8 cellular contexts compared by ENCODE assay signal in genomic region chrX:123964155-123964554, GRCh38.
DNase-seq lines count a peak whose midpoint lies in the region; ATAC-seq, FAIRE-seq and TF ChIP-seq lines count a peak whose summit lies in the region.

No MANE protein-coding gene starts in this region.

- H3K9me2 ChIP-seq in DOHH2 (replicated peaks; ENCODE audit: control insufficient read depth, low read length) = no peaks in the 10 kb centered on the region

- H3K27ac ChIP-seq in DOHH2 (ENCODE audit: low read depth, low read length) = no peak overlapping the region
- H3K27ac ChIP-seq in effector memory CD4-positive, alpha-beta T cell (ENCODE audit: insufficient read depth, low read length, poor library complexity, severe bottlenecking) = peak overlapping the region; percentile 98

- H3K36me3 ChIP-seq in DOHH2 (ENCODE audit: control insufficient read depth, low read length) (peaks cover 22% of the 10 kb centered on the region), neuron (ENCODE audit: insufficient read depth, low read length) (peaks cover 3% of the 10 kb centered on the region)
- no peaks in the 10 kb centered on the region for H3K36me3 ChIP-seq in effector memory CD4-positive, alpha-beta T cell (ENCODE audit: control insufficient read depth, insufficient read depth, low read length)

- H2AFZ ChIP-seq in neuron (ENCODE audit: low read depth, low read length) = no peak overlapping the region

- TF ChIP-seq CTCF in DOHH2 (IDR thresholded peaks at IDR 0.05; ENCODE audit: low read depth, low read length, poor library complexity, severe bottlenecking) = no peak

- H3K4me1 ChIP-seq in DOHH2 (ENCODE audit: control insufficient read depth, low read length) (peaks cover 21% of the 10 kb centered on the region), neuron (ENCODE audit: insufficient read depth, low read length) (peaks cover 9% of the 10 kb centered on the region)
- peaks cover 2% of the 10 kb centered on the region for H3K4me1 ChIP-seq in effector memory CD4-positive, alpha-beta T cell (ENCODE audit: control insufficient read depth, insufficient read depth, low read length, poor library complexity, severe bottlenecking)

- H3K27me3 ChIP-seq in DOHH2 (ENCODE audit: control insufficient read depth, low read length) (no peaks in the 10 kb centered on the region), neuron (ENCODE audit: insufficient read depth, low read length) (no peaks in the 10 kb centered on the region)
- H3K27me3 ChIP-seq in effector memory CD4-positive, alpha-beta T cell (replicated peaks; ENCODE audit: control insufficient read depth, insufficient read depth, low read length, poor library complexity, severe bottlenecking) = no peaks in the 10 kb centered on the region

- CTCF ChIA-PET in HEK293T (lab: Yijun Ruan, JAX) = interaction anchor here (0.7 kb wide), 1 partner anchor 84 kb away, joined by 4 read pairs; no protein-coding TSS in a partner anchor

- H4K20me1 ChIP-seq in DOHH2 (ENCODE audit: control insufficient read depth, insufficient read depth, low read depth, low read length) = peaks cover 19% of the 10 kb centered on the region

- peak overlapping the region; percentile 94 for H3K4me3 ChIP-seq in DOHH2 (ENCODE audit: low read length)
- peak overlapping the region; percentile 92 for H3K4me3 ChIP-seq in effector memory CD4-positive, alpha-beta T cell (ENCODE audit: insufficient read depth, low read depth, low read length, poor library complexity, severe bottlenecking)
- peak overlapping the region; percentile 84 for H3K4me3 ChIP-seq in neuron (ENCODE audit: low read length)

- DNase-seq in NCI-H82 treated with DMSO at 0.1 percent for 48 hours (lab: John Stamatoyannopoulos, UW; ENCODE audit: unreplicated experiment) = peak; percentile 35
- DNase-seq in effector memory CD4-positive, alpha-beta T cell = no peak
- no peak for DNase-seq in GM19239 (ENCODE audit: insufficient read length, low spot score)
- DNase-seq in HEK293T (ENCODE audit: extremely low spot score) = no peak
- no peak for DNase-seq in DMS53 treated with DMSO at 0.1 percent for 48 hours (lab: John Stamatoyannopoulos, UW; ENCODE audit: unreplicated experiment)

- no peak for FAIRE-seq in GM19239 (lab: Jason Lieb, UNC)

- H3K4me2 ChIP-seq in DOHH2 (ENCODE audit: low read length) = peak overlapping the region; percentile 82

- H3K79me2 ChIP-seq in DOHH2 (ENCODE audit: control insufficient read depth, low read length) = peaks cover 94% of the 10 kb centered on the region

- H3K9me3 ChIP-seq in DOHH2 (ENCODE audit: control insufficient read depth, insufficient read depth, low read length) = no peaks in the 10 kb centered on the region
- H3K9me3 ChIP-seq in effector memory CD4-positive, alpha-beta T cell (ENCODE audit: control insufficient read depth, low read length) = no peaks in the 10 kb centered on the region
- H3K9me3 ChIP-seq in neuron (ENCODE audit: low read length) = no peaks in the 10 kb centered on the region

- POLR2A ChIA-PET in HEK293T (lab: Yijun Ruan, JAX) = no interaction called here

- ATAC-seq in GM21381 (IDR thresholded peaks at IDR 0.05; ENCODE audit: unreplicated experiment) = no peak

- H3F3A ChIP-seq in DOHH2 (ENCODE audit: control insufficient read depth, insufficient read depth) = peaks cover 5% of the 10 kb centered on the region; the same call in 1 of the 2 replicates

TF ChIP-seq in HEK293T, 16 proteins besides CTCF, POLR2A, EP300 and RAD21:
- TF ChIP-seq BHLHE40 (IDR thresholded peaks at IDR 0.05; ENCODE audit: borderline replicate concordance) (no peak), LEF1 (IDR thresholded peaks at IDR 0.05; ENCODE audit: borderline replicate concordance) (no peak), ELF4 (IDR thresholded peaks at IDR 0.05) (no peak)
